In the genomic region with DNA sequence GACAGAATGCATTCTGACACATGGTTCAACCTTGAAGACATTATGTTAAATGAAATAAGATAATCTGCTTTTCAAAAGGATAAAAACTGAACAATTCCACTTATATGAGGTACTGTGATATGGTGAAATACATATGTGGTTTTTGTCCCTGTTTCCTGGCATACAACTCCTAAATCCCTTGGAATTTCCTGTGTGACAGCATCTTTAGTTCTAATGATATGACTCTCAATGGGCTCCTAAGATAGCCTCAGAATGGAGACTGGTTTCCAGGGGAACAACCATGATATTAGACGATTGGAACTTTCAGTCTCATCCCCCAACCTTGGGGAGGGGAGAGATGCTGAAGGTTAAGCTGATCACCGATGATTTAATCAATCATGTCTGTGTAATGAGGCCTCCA, we compare ENCODE assay signal across 21 cellular contexts. TPM values are rescaled to one million over a fixed set of nuclear protein-coding genes. Genes with fewer than 3 reads are reported as not detected.
DNase-seq lines count a peak whose midpoint lies in the region; ATAC-seq and TF ChIP-seq lines count a peak whose summit lies in the region.
"Had no signal": no experiment of that assay in that cellular context is flagged by ENCODE, and none has a peak within 500 bp of the region (broad histone marks: within the 10 kb centered on the region; RNA-seq: fewer than 3 reads in every experiment).

No MANE protein-coding gene starts in this region.

- H3K4me2 ChIP-seq in GM23248 (ENCODE audit: unreplicated experiment), result peak overlapping the region; percentile 59

- H4K20me1 ChIP-seq in GM23248 (ENCODE audit: insufficient read depth), result no peaks in the 10 kb centered on the region

- H3F3A ChIP-seq in GM23248 (ENCODE audit: insufficient read depth), result peaks cover 26% of the 10 kb centered on the region

- no TSS peak for BruUV-seq in A673 (replicated peaks; lab: Mats Ljungman, UMichigan)

- POLR2A ChIA-PET in A673 (lab: Charles Lee; ENCODE audit: low non-redundant PET), result no interaction called here

- 2 to 4% methylated on average over 2 of the region's 2 CpGs for WGBS in GM23248 (ENCODE audit: low coverage in 1 of 2, low lambda C conversion rate in 2 of 2, missing lambda C conversion rate in 2 of 2), 2 experiments
- WGBS in esophagus muscularis mucosa, result 86% methylated on average over 2 of the region's 2 CpGs

- H3K9me3 ChIP-seq in A673 (ENCODE audit: low read depth, low read length, poor library complexity, severe bottlenecking), result no peaks in the 10 kb centered on the region
- no peaks in the 10 kb centered on the region for H3K9me3 ChIP-seq in GM23248 (ENCODE audit: low read depth)
- no peaks in the 10 kb centered on the region for H3K9me3 ChIP-seq in esophagus muscularis mucosa
- H3K9me3 ChIP-seq: adrenal gland, uterus had no signal

- H3K4me3 ChIP-seq in A673 (ENCODE audit: low read depth, low read length, poor library complexity, severe bottlenecking) (no peak overlapping the region), GM23248 (peak overlapping the region; percentile 13; the same call in 1 of the 2 replicates), fibroblast of villous mesenchyme (ENCODE audit: low read depth, low read length) (no peak overlapping the region), esophagus muscularis mucosa (no peak overlapping the region)
- H3K4me3 ChIP-seq: adrenal gland, uterus had no signal

- CTCF ChIA-PET in A673 (lab: Charles Lee), result no interaction called here

- DNase-seq in A673 (ENCODE audit: low spot score) (peak; percentile 84), GM23248 (peak; percentile 71), amniotic epithelial cell (ENCODE audit: low read depth) (peak; percentile 66), fibroblast of villous mesenchyme (ENCODE audit: low read depth) (peak; percentile 29), esophagus muscularis mucosa (ENCODE audit: extremely low spot score) (no peak), amniotic stem cell (lab: John Stamatoyannopoulos, UW) (no peak)
- DNase-seq: activated CD4-positive, alpha-beta T cell treated with anti-CD3 and anti-CD28 coated beads, Interleukin-2, amount 10 ng/mL, durations not matched to agents 24 days and 14 days; adrenal gland; CD8-positive, alpha-beta memory T cell; DMS79; effector memory CD4-positive, alpha-beta T cell; naive thymus-derived CD8-positive, alpha-beta T cell; NCI-H1436 treated with DMSO at 0.1 percent for 48 hours; NCI-H526; small intestine; stimulated activated CD4-positive, alpha-beta T cell treated with anti-CD3 and anti-CD28 coated beads, Interleukin-4, amount 100 ng/mL, for 24 hours; T-helper 1 cell; uterus had no signal

- H3K27me3 ChIP-seq in A673 (replicated peaks; ENCODE audit: insufficient read depth, low read depth, low read length, poor library complexity), result no peaks in the 10 kb centered on the region
- H3K27me3 ChIP-seq in GM23248 (replicated peaks; ENCODE audit: insufficient read depth), result no peaks in the 10 kb centered on the region
- no peaks in the 10 kb centered on the region for H3K27me3 ChIP-seq in esophagus muscularis mucosa
- H3K27me3 ChIP-seq: adrenal gland, foreskin keratinocyte, uterus had no signal

- in situ Hi-C loops in GM23248 (cut with MboI), result no loop called here

- H3K9ac ChIP-seq in GM23248, result 0 out of 2 replicates have a peak overlapping the region, but pooled peaks have one; percentile 32

- ATAC-seq in HG03469 (IDR thresholded peaks at IDR 0.05; ENCODE audit: unreplicated experiment) (no peak), GM19328 (IDR thresholded peaks at IDR 0.05; ENCODE audit: unreplicated experiment) (no peak)
- ATAC-seq: foreskin keratinocyte; naive thymus-derived CD8-positive, alpha-beta T cell had no signal

- peaks cover 81% of the 10 kb centered on the region for H3K79me2 ChIP-seq in GM23248 (ENCODE audit: insufficient read depth)

- TF ChIP-seq EP300 in esophagus muscularis mucosa (IDR thresholded peaks at IDR 0.05), result no peak

- no peak overlapping the region for H2AFZ ChIP-seq in GM23248

- H3K4me1 ChIP-seq in A673 (ENCODE audit: insufficient read depth, low read length, poor library complexity, severe bottlenecking) (peaks cover 38% of the 10 kb centered on the region), GM23248 (ENCODE audit: insufficient read depth) (peaks cover 27% of the 10 kb centered on the region), esophagus muscularis mucosa (peaks cover 0 to 11% (median 5%) of the 10 kb centered on the region in 4 donors)
- H3K4me1 ChIP-seq: foreskin keratinocyte, uterus had no signal

- no peak for TF ChIP-seq POLR2A in esophagus muscularis mucosa (IDR thresholded peaks at IDR 0.05; ENCODE audit: low read depth)

- peaks cover 28% of the 10 kb centered on the region for H3K36me3 ChIP-seq in A673 (ENCODE audit: insufficient read depth, low read length, poor library complexity, severe bottlenecking)
- H3K36me3 ChIP-seq in GM23248 (ENCODE audit: low read depth), result peaks cover 72% of the 10 kb centered on the region
- peaks cover 40 to 88% (median 75%) of the 10 kb centered on the region in 4 donors for H3K36me3 ChIP-seq in esophagus muscularis mucosa
- H3K36me3 ChIP-seq: uterus had no signal

- intact Hi-C loops in A673 (cut with micrococcal nuclease; ENCODE audit: unreplicated experiment), result no loop called here
- intact Hi-C loops in esophagus muscularis mucosa (cut with DNase I), result no loop called here

- no peaks in the 10 kb centered on the region for H3K9me2 ChIP-seq in GM23248 (ENCODE audit: insufficient read depth)

- TF ChIP-seq CTCF in A673 (conservative IDR thresholded peaks at IDR 0.05; ENCODE audit: low read depth, low read length) (no peak), fibroblast of villous mesenchyme (IDR thresholded peaks at IDR 0.05; ENCODE audit: insufficient read depth, low read depth, low read length) (no peak), esophagus muscularis mucosa (IDR thresholded peaks at IDR 0.05) (no peak)

- H3K27ac ChIP-seq in A673 (ENCODE audit: low read depth, low read length, poor library complexity, severe bottlenecking), result peak overlapping the region; percentile 72
- H3K27ac ChIP-seq in GM23248, result peak overlapping the region; percentile 81
- H3K27ac ChIP-seq in esophagus muscularis mucosa (replicated peaks in 1 of 4), result no peak overlapping the region
- H3K27ac ChIP-seq: foreskin keratinocyte, uterus had no signal

RNA-seq across cellular contexts. Expression of a gene that starts 37.7 kb away (rescaled TPM):
- total RNA-seq in A673 (2021) (16.3 and 18.3 TPM in 2 replicates), fibroblast of villous mesenchyme (13.2 and 17.3 TPM in 2 replicates), esophagus muscularis mucosa (10 to 100 TPM; 10.4 to 21.1 (median 17.0) TPM)
- 6.3 and 7.1 TPM in 2 replicates for total RNA-seq in GM23248 (2014; rRNA removed; shearing (Covaris generic))
- polyA plus RNA-seq in GM23248 (2016; fragmentation: Nextera tagmentation; extraction: Ambion mirVana), result 2.6 and 2.7 TPM in 2 replicates

RNA-seq across cellular contexts. Expression of a gene that starts 46.4 kb away (rescaled TPM):
- total RNA-seq in A673 (2021), result 95.6 and 95.8 TPM in 2 replicates
- 51.8 and 80.6 TPM in 2 replicates for total RNA-seq in GM23248 (2014; rRNA removed; shearing (Covaris generic))
- polyA plus RNA-seq in GM23248 (2016; fragmentation: Nextera tagmentation; extraction: Ambion mirVana), result 25.8 and 26.2 TPM in 2 replicates
- total RNA-seq in fibroblast of villous mesenchyme, result 82.5 and 117 TPM in 2 replicates
- total RNA-seq in esophagus muscularis mucosa, result 10 to 100 TPM; 45.9 to 56.9 (median 51.5) TPM

Comparison
In these comparisons a context has a peak if more than half of its experiments do, and no peak if none do; other contexts are left out.
1. DNase-seq: peak in A673 (single experiment), GM23248 (single experiment), amniotic epithelial cell (single experiment) and fibroblast of villous mesenchyme (single experiment); none in esophagus muscularis mucosa (single experiment) and amniotic stem cell (single experiment).
2. H3K27ac ChIP-seq: peak in A673 (single experiment) and GM23248 (single experiment); none in esophagus muscularis mucosa (0 of 4).